Comparison of ENCODE assay signal across 1 cellular context in the genomic region with DNA sequence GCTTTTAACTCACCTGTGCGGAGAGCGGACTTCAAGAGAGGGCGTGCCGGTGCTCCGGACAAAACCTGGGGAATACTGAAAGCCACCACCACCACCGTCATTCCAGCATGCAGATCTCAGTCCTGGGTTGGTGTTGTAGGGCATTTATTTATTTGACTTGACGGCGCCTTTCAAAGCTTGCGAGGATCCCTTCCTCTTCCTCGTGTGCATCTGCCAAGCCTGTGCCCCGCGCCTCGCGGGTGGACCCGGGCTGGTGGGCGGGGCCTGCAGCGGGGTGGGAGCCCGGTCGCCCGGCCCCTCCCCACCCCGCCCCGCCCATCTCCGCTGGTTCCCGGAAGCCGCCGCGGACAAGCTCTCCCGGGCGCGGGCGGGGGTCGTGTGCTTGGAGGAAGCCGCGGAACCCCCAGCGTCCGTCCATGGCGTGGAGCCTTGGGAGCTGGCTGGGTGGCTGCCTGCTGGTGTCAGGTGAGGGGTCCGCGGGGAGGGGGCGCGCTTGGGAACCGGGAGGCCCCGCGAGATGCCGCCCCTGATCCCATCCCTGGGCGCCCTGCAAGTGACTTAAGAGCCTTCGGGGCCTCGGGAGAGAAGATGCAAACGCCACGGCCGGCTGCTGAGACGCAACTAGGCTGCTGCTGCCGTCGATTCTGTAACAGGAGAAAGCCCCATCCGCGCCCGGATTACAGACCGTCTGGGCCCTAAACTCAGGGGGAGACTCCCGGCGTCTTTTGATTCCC.
TF ChIP-seq lines count a peak whose summit lies in the region.

Gene IL10RB, plus strand, starts transcription at position 318 of the 734 bp plus-strand sequence. Its CDS starts 99 bp downstream, at position 417.

TF ChIP-seq in K562, 482 proteins besides CTCF, POLR2A, EP300 and RAD21 (continued from another document and continues in another):
- TF ChIP-seq, protein P1, sequence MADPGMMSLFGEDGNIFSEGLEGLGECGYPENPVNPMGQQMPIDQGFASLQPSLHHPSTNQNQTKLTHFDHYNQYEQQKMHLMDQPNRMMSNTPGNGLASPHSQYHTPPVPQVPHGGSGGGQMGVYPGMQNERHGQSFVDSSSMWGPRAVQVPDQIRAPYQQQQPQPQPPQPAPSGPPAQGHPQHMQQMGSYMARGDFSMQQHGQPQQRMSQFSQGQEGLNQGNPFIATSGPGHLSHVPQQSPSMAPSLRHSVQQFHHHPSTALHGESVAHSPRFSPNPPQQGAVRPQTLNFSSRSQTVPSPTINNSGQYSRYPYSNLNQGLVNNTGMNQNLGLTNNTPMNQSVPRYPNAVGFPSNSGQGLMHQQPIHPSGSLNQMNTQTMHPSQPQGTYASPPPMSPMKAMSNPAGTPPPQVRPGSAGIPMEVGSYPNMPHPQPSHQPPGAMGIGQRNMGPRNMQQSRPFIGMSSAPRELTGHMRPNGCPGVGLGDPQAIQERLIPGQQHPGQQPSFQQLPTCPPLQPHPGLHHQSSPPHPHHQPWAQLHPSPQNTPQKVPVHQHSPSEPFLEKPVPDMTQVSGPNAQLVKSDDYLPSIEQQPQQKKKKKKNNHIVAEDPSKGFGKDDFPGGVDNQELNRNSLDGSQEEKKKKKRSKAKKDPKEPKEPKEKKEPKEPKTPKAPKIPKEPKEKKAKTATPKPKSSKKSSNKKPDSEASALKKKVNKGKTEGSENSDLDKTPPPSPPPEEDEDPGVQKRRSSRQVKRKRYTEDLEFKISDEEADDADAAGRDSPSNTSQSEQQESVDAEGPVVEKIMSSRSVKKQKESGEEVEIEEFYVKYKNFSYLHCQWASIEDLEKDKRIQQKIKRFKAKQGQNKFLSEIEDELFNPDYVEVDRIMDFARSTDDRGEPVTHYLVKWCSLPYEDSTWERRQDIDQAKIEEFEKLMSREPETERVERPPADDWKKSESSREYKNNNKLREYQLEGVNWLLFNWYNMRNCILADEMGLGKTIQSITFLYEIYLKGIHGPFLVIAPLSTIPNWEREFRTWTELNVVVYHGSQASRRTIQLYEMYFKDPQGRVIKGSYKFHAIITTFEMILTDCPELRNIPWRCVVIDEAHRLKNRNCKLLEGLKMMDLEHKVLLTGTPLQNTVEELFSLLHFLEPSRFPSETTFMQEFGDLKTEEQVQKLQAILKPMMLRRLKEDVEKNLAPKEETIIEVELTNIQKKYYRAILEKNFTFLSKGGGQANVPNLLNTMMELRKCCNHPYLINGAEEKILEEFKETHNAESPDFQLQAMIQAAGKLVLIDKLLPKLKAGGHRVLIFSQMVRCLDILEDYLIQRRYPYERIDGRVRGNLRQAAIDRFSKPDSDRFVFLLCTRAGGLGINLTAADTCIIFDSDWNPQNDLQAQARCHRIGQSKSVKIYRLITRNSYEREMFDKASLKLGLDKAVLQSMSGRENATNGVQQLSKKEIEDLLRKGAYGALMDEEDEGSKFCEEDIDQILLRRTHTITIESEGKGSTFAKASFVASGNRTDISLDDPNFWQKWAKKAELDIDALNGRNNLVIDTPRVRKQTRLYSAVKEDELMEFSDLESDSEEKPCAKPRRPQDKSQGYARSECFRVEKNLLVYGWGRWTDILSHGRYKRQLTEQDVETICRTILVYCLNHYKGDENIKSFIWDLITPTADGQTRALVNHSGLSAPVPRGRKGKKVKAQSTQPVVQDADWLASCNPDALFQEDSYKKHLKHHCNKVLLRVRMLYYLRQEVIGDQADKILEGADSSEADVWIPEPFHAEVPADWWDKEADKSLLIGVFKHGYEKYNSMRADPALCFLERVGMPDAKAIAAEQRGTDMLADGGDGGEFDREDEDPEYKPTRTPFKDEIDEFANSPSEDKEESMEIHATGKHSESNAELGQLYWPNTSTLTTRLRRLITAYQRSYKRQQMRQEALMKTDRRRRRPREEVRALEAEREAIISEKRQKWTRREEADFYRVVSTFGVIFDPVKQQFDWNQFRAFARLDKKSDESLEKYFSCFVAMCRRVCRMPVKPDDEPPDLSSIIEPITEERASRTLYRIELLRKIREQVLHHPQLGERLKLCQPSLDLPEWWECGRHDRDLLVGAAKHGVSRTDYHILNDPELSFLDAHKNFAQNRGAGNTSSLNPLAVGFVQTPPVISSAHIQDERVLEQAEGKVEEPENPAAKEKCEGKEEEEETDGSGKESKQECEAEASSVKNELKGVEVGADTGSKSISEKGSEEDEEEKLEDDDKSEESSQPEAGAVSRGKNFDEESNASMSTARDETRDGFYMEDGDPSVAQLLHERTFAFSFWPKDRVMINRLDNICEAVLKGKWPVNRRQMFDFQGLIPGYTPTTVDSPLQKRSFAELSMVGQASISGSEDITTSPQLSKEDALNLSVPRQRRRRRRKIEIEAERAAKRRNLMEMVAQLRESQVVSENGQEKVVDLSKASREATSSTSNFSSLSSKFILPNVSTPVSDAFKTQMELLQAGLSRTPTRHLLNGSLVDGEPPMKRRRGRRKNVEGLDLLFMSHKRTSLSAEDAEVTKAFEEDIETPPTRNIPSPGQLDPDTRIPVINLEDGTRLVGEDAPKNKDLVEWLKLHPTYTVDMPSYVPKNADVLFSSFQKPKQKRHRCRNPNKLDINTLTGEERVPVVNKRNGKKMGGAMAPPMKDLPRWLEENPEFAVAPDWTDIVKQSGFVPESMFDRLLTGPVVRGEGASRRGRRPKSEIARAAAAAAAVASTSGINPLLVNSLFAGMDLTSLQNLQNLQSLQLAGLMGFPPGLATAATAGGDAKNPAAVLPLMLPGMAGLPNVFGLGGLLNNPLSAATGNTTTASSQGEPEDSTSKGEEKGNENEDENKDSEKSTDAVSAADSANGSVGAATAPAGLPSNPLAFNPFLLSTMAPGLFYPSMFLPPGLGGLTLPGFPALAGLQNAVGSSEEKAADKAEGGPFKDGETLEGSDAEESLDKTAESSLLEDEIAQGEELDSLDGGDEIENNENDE (IDR thresholded peaks at IDR 0.05; ENCODE audit: low read depth, low read length): no peak
- no peak for TF ChIP-seq ZBTB8A (IDR thresholded peaks at IDR 0.05; ENCODE audit: partially characterized antibody)
- no peak for TF ChIP-seq ZNF212 (CRISPR knock-in tag; IDR thresholded peaks at IDR 0.05)
- no peak for TF ChIP-seq TOE1 (IDR thresholded peaks at IDR 0.05; ENCODE audit: borderline replicate concordance)
- TF ChIP-seq TOE1 (CRISPR knock-in tag; IDR thresholded peaks at IDR 0.05; ENCODE audit: borderline replicate concordance, low read depth): no peak
- no peak for TF ChIP-seq DEAF1 (CRISPR knock-in tag; IDR thresholded peaks at IDR 0.05)
- TF ChIP-seq ERF (CRISPR knock-in tag; IDR thresholded peaks at IDR 0.05): 0 out of 2 replicates have a peak, but pooled peaks have one; percentile 61
- TF ChIP-seq STAT5B (CRISPR knock-in tag; IDR thresholded peaks at IDR 0.05): no peak
- TF ChIP-seq CREM (IDR thresholded peaks at IDR 0.05; ENCODE audit: low read depth): 0 out of 2 replicates have a peak, but pooled peaks have one; percentile 29
- TF ChIP-seq ZZZ3 (IDR thresholded peaks at IDR 0.05): no peak
- 0 out of 2 replicates have a peak, but pooled peaks have one; percentile 39 for TF ChIP-seq RREB1 (CRISPR knock-in tag; IDR thresholded peaks at IDR 0.05)
- no peak for TF ChIP-seq ZNF76 (CRISPR knock-in tag; IDR thresholded peaks at IDR 0.05; ENCODE audit: borderline replicate concordance)
- TF ChIP-seq, protein P2, sequence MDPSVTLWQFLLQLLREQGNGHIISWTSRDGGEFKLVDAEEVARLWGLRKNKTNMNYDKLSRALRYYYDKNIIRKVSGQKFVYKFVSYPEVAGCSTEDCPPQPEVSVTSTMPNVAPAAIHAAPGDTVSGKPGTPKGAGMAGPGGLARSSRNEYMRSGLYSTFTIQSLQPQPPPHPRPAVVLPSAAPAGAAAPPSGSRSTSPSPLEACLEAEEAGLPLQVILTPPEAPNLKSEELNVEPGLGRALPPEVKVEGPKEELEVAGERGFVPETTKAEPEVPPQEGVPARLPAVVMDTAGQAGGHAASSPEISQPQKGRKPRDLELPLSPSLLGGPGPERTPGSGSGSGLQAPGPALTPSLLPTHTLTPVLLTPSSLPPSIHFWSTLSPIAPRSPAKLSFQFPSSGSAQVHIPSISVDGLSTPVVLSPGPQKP (CRISPR knock-in tag; IDR thresholded peaks at IDR 0.05): no peak
- TF ChIP-seq PCBP2 (IDR thresholded peaks at IDR 0.05; ENCODE audit: low read depth, low read length, poor library complexity, severe bottlenecking): no peak
- no peak for TF ChIP-seq CTCFL (IDR thresholded peaks at IDR 0.05; ENCODE audit: borderline replicate concordance, insufficient read depth, low read depth, low read length, poor library complexity, severe bottlenecking)
- TF ChIP-seq GABPA (tag; conservative IDR thresholded peaks at IDR 0.05; ENCODE audit: low read depth): peak; percentile 81
- no peak for TF ChIP-seq ZNF165 (CRISPR knock-in tag; IDR thresholded peaks at IDR 0.05; ENCODE audit: borderline replicate concordance)
- no peak for TF ChIP-seq EGR1 (conservative IDR thresholded peaks at IDR 0.05)
- no peak for TF ChIP-seq SIN3B (IDR thresholded peaks at IDR 0.05; ENCODE audit: low read depth)
- no peak for TF ChIP-seq NR3C1 (CRISPR knock-in tag; IDR thresholded peaks at IDR 0.05)
- no peak for TF ChIP-seq ILF3 (IDR thresholded peaks at IDR 0.05; ENCODE audit: borderline replicate concordance)
- TF ChIP-seq, protein P3, sequence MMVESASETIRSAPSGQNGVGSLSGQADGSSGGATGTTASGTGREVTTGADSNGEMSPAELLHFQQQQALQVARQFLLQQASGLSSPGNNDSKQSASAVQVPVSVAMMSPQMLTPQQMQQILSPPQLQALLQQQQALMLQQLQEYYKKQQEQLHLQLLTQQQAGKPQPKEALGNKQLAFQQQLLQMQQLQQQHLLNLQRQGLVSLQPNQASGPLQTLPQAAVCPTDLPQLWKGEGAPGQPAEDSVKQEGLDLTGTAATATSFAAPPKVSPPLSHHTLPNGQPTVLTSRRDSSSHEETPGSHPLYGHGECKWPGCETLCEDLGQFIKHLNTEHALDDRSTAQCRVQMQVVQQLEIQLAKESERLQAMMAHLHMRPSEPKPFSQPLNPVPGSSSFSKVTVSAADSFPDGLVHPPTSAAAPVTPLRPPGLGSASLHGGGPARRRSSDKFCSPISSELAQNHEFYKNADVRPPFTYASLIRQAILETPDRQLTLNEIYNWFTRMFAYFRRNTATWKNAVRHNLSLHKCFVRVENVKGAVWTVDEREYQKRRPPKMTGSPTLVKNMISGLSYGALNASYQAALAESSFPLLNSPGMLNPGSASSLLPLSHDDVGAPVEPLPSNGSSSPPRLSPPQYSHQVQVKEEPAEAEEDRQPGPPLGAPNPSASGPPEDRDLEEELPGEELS (CRISPR knock-in tag; IDR thresholded peaks at IDR 0.05; ENCODE audit: borderline replicate concordance): no peak
- 0 out of 2 replicates have a peak, but pooled peaks have one; percentile 14 for TF ChIP-seq NR1H2 (CRISPR knock-in tag; IDR thresholded peaks at IDR 0.05)
- TF ChIP-seq, protein P4, sequence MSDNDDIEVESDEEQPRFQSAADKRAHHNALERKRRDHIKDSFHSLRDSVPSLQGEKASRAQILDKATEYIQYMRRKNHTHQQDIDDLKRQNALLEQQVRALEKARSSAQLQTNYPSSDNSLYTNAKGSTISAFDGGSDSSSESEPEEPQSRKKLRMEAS (CRISPR knock-in tag; IDR thresholded peaks at IDR 0.05): peak; percentile 27; the same call in 1 of the 2 replicates
- no peak for TF ChIP-seq TRIM24 (IDR thresholded peaks at IDR 0.05)
